ENCODE assay signal across 3 cellular contexts in the genomic region with DNA sequence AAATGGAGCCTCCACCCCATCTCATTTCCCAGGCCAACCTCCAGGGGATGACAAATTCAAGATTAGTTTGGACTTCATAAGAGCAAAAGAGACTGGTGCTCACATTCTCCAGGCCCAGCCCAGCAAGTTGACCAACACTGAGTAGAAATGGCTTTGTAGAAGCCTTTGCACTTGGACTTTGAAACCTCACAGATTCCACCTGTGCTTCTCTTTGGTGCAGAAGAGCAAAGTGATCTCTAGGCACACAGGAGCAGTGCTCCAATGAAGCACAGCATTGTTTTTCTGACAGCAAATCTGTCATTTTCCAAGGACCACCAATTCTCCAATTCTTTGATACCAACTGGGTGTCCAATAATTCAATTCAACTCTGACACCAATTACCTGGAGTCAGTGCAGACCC.
TF ChIP-seq lines count a peak whose summit lies in the region.

No MANE protein-coding gene starts in this region.

TF ChIP-seq in A549, 52 proteins besides CTCF, POLR2A, EP300 and RAD21:
- TF ChIP-seq SREBF2 (IDR thresholded peaks at IDR 0.05): no peak
- TF ChIP-seq CHD4 (IDR thresholded peaks at IDR 0.05; ENCODE audit: borderline replicate concordance): no peak
- TF ChIP-seq POLR2AphosphoS2 (conservative IDR thresholded peaks at IDR 0.05; ENCODE audit: low read length): no peak
- TF ChIP-seq CEBPB (IDR thresholded peaks at IDR 0.05): no peak
- TF ChIP-seq, protein P1, sequence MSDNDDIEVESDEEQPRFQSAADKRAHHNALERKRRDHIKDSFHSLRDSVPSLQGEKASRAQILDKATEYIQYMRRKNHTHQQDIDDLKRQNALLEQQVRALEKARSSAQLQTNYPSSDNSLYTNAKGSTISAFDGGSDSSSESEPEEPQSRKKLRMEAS (IDR thresholded peaks at IDR 0.05): no peak

TF ChIP-seq in K562, 482 proteins besides CTCF, POLR2A, EP300 and RAD21:
- TF ChIP-seq, protein P2, sequence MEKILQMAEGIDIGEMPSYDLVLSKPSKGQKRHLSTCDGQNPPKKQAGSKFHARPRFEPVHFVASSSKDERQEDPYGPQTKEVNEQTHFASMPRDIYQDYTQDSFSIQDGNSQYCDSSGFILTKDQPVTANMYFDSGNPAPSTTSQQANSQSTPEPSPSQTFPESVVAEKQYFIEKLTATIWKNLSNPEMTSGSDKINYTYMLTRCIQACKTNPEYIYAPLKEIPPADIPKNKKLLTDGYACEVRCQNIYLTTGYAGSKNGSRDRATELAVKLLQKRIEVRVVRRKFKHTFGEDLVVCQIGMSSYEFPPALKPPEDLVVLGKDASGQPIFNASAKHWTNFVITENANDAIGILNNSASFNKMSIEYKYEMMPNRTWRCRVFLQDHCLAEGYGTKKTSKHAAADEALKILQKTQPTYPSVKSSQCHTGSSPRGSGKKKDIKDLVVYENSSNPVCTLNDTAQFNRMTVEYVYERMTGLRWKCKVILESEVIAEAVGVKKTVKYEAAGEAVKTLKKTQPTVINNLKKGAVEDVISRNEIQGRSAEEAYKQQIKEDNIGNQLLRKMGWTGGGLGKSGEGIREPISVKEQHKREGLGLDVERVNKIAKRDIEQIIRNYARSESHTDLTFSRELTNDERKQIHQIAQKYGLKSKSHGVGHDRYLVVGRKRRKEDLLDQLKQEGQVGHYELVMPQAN (IDR thresholded peaks at IDR 0.05; ENCODE audit: borderline replicate concordance): no peak

TF ChIP-seq in HepG2, 621 proteins besides CTCF, POLR2A, EP300 and RAD21 (continues in another document):
- TF ChIP-seq, protein P3, sequence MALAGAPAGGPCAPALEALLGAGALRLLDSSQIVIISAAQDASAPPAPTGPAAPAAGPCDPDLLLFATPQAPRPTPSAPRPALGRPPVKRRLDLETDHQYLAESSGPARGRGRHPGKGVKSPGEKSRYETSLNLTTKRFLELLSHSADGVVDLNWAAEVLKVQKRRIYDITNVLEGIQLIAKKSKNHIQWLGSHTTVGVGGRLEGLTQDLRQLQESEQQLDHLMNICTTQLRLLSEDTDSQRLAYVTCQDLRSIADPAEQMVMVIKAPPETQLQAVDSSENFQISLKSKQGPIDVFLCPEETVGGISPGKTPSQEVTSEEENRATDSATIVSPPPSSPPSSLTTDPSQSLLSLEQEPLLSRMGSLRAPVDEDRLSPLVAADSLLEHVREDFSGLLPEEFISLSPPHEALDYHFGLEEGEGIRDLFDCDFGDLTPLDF (CRISPR knock-in tag; IDR thresholded peaks at IDR 0.05): no peak
- TF ChIP-seq, protein P4, sequence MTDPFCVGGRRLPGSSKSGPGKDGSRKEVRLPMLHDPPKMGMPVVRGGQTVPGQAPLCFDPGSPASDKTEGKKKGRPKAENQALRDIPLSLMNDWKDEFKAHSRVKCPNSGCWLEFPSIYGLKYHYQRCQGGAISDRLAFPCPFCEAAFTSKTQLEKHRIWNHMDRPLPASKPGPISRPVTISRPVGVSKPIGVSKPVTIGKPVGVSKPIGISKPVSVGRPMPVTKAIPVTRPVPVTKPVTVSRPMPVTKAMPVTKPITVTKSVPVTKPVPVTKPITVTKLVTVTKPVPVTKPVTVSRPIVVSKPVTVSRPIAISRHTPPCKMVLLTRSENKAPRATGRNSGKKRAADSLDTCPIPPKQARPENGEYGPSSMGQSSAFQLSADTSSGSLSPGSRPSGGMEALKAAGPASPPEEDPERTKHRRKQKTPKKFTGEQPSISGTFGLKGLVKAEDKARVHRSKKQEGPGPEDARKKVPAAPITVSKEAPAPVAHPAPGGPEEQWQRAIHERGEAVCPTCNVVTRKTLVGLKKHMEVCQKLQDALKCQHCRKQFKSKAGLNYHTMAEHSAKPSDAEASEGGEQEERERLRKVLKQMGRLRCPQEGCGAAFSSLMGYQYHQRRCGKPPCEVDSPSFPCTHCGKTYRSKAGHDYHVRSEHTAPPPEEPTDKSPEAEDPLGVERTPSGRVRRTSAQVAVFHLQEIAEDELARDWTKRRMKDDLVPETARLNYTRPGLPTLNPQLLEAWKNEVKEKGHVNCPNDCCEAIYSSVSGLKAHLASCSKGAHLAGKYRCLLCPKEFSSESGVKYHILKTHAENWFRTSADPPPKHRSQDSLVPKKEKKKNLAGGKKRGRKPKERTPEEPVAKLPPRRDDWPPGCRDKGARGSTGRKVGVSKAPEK (CRISPR knock-in tag; IDR thresholded peaks at IDR 0.05; ENCODE audit: borderline replicate concordance): no peak
- no peak for TF ChIP-seq SYNCRIP (IDR thresholded peaks at IDR 0.05; ENCODE audit: insufficient read depth, low read depth, low read length)
- TF ChIP-seq MLLT10 (CRISPR knock-in tag; IDR thresholded peaks at IDR 0.05): no peak
- TF ChIP-seq ZNF20 (CRISPR knock-in tag; IDR thresholded peaks at IDR 0.05): no peak
- TF ChIP-seq, protein P5, sequence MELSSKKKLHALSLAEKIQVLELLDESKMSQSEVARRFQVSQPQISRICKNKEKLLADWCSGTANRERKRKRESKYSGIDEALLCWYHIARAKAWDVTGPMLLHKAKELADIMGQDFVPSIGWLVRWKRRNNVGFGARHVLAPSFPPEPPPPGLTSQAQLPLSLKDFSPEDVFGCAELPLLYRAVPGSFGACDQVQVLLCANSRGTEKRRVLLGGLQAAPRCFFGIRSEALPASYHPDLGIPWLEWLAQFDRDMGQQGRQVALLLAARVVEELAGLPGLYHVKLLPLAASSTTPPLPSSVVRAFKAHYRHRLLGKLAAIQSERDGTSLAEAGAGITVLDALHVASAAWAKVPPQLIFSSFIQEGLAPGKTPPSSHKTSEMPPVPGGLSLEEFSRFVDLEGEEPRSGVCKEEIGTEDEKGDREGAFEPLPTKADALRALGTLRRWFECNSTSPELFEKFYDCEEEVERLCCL (CRISPR knock-in tag; IDR thresholded peaks at IDR 0.05; ENCODE audit: borderline replicate concordance): no peak
- no peak for TF ChIP-seq ZBTB1 (CRISPR knock-in tag; IDR thresholded peaks at IDR 0.05; ENCODE audit: borderline replicate concordance)
- TF ChIP-seq, protein P6, sequence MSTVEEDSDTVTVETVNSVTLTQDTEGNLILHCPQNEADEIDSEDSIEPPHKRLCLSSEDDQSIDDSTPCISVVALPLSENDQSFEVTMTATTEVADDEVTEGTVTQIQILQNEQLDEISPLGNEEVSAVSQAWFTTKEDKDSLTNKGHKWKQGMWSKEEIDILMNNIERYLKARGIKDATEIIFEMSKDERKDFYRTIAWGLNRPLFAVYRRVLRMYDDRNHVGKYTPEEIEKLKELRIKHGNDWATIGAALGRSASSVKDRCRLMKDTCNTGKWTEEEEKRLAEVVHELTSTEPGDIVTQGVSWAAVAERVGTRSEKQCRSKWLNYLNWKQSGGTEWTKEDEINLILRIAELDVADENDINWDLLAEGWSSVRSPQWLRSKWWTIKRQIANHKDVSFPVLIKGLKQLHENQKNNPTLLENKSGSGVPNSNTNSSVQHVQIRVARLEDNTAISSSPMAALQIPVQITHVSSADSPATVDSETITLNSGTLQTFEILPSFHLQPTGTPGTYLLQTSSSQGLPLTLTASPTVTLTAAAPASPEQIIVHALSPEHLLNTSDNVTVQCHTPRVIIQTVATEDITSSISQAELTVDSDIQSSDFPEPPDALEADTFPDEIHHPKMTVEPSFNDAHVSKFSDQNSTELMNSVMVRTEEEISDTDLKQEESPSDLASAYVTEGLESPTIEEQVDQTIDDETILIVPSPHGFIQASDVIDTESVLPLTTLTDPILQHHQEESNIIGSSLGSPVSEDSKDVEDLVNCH (CRISPR knock-in tag; IDR thresholded peaks at IDR 0.05): no peak
- no peak for TF ChIP-seq MED13 (CRISPR knock-in tag; IDR thresholded peaks at IDR 0.05)
- TF ChIP-seq ZNF761 (CRISPR knock-in tag; conservative IDR thresholded peaks at IDR 0.05): no peak
- TF ChIP-seq GATA4 (IDR thresholded peaks at IDR 0.05; ENCODE audit: borderline replicate concordance, low read depth): no peak
- TF ChIP-seq ZNF543 (CRISPR knock-in tag; IDR thresholded peaks at IDR 0.05): no peak
- TF ChIP-seq CREM (IDR thresholded peaks at IDR 0.05): no peak
- TF ChIP-seq CREM (CRISPR knock-in tag; IDR thresholded peaks at IDR 0.05): no peak
- TF ChIP-seq SP2 (CRISPR knock-in tag; IDR thresholded peaks at IDR 0.05): no peak
- TF ChIP-seq NCOR1 (IDR thresholded peaks at IDR 0.05; ENCODE audit: borderline replicate concordance, low read length): peak; percentile 41; the same call in 1 of the 2 replicates
- TF ChIP-seq, protein P7, sequence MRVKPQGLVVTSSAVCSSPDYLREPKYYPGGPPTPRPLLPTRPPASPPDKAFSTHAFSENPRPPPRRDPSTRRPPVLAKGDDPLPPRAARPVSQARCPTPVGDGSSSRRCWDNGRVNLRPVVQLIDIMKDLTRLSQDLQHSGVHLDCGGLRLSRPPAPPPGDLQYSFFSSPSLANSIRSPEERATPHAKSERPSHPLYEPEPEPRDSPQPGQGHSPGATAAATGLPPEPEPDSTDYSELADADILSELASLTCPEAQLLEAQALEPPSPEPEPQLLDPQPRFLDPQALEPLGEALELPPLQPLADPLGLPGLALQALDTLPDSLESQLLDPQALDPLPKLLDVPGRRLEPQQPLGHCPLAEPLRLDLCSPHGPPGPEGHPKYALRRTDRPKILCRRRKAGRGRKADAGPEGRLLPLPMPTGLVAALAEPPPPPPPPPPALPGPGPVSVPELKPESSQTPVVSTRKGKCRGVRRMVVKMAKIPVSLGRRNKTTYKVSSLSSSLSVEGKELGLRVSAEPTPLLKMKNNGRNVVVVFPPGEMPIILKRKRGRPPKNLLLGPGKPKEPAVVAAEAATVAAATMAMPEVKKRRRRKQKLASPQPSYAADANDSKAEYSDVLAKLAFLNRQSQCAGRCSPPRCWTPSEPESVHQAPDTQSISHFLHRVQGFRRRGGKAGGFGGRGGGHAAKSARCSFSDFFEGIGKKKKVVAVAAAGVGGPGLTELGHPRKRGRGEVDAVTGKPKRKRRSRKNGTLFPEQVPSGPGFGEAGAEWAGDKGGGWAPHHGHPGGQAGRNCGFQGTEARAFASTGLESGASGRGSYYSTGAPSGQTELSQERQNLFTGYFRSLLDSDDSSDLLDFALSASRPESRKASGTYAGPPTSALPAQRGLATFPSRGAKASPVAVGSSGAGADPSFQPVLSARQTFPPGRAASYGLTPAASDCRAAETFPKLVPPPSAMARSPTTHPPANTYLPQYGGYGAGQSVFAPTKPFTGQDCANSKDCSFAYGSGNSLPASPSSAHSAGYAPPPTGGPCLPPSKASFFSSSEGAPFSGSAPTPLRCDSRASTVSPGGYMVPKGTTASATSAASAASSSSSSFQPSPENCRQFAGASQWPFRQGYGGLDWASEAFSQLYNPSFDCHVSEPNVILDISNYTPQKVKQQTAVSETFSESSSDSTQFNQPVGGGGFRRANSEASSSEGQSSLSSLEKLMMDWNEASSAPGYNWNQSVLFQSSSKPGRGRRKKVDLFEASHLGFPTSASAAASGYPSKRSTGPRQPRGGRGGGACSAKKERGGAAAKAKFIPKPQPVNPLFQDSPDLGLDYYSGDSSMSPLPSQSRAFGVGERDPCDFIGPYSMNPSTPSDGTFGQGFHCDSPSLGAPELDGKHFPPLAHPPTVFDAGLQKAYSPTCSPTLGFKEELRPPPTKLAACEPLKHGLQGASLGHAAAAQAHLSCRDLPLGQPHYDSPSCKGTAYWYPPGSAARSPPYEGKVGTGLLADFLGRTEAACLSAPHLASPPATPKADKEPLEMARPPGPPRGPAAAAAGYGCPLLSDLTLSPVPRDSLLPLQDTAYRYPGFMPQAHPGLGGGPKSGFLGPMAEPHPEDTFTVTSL (CRISPR knock-in tag; IDR thresholded peaks at IDR 0.05; ENCODE audit: borderline replicate concordance): no peak
- TF ChIP-seq, protein P8, sequence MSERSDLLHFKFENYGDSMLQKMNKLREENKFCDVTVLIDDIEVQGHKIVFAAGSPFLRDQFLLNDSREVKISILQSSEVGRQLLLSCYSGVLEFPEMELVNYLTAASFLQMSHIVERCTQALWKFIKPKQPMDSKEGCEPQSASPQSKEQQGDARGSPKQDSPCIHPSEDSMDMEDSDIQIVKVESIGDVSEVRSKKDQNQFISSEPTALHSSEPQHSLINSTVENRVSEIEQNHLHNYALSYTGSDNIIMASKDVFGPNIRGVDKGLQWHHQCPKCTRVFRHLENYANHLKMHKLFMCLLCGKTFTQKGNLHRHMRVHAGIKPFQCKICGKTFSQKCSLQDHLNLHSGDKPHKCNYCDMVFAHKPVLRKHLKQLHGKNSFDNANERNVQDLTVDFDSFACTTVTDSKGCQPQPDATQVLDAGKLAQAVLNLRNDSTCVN (CRISPR knock-in tag; IDR thresholded peaks at IDR 0.05; ENCODE audit: borderline replicate concordance): no peak
- peak; percentile 73; the same call in 1 of the 2 replicates for TF ChIP-seq HMG20A (CRISPR knock-in tag; IDR thresholded peaks at IDR 0.05; ENCODE audit: borderline replicate concordance)
- TF ChIP-seq, protein P9, sequence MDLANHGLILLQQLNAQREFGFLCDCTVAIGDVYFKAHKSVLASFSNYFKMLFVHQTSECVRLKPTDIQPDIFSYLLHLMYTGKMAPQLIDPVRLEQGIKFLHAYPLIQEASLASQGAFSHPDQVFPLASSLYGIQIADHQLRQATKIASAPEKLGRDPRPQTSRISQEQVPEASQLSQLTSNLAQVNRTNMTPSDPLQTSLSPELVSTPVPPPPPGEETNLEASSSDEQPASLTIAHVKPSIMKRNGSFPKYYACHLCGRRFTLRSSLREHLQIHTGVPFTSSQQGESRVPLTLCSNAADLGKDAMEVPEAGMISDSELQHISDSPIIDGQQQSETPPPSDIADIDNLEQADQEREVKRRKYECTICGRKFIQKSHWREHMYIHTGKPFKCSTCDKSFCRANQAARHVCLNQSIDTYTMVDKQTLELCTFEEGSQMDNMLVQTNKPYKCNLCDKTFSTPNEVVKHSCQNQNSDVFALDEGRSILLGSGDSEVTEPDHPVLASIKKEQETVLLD (CRISPR knock-in tag; IDR thresholded peaks at IDR 0.05; ENCODE audit: low read depth): no peak
- no peak for TF ChIP-seq SP5 (CRISPR knock-in tag; IDR thresholded peaks at IDR 0.05; ENCODE audit: borderline replicate concordance, low read depth)
- TF ChIP-seq ZNF549 (CRISPR knock-in tag; IDR thresholded peaks at IDR 0.05): no peak
- TF ChIP-seq, protein P10, sequence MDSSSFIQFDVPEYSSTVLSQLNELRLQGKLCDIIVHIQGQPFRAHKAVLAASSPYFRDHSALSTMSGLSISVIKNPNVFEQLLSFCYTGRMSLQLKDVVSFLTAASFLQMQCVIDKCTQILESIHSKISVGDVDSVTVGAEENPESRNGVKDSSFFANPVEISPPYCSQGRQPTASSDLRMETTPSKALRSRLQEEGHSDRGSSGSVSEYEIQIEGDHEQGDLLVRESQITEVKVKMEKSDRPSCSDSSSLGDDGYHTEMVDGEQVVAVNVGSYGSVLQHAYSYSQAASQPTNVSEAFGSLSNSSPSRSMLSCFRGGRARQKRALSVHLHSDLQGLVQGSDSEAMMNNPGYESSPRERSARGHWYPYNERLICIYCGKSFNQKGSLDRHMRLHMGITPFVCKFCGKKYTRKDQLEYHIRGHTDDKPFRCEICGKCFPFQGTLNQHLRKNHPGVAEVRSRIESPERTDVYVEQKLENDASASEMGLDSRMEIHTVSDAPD (CRISPR knock-in tag; IDR thresholded peaks at IDR 0.05): no peak
- TF ChIP-seq, protein P11, sequence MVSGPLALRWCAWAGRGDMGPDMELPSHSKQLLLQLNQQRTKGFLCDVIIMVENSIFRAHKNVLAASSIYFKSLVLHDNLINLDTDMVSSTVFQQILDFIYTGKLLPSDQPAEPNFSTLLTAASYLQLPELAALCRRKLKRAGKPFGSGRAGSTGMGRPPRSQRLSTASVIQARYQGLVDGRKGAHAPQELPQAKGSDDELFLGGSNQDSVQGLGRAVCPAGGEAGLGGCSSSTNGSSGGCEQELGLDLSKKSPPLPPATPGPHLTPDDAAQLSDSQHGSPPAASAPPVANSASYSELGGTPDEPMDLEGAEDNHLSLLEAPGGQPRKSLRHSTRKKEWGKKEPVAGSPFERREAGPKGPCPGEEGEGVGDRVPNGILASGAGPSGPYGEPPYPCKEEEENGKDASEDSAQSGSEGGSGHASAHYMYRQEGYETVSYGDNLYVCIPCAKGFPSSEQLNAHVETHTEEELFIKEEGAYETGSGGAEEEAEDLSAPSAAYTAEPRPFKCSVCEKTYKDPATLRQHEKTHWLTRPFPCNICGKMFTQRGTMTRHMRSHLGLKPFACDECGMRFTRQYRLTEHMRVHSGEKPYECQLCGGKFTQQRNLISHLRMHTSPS (CRISPR knock-in tag; IDR thresholded peaks at IDR 0.05; ENCODE audit: low read depth): no peak
